ENCODE assay signal across 1 cellular context in the genomic region with DNA sequence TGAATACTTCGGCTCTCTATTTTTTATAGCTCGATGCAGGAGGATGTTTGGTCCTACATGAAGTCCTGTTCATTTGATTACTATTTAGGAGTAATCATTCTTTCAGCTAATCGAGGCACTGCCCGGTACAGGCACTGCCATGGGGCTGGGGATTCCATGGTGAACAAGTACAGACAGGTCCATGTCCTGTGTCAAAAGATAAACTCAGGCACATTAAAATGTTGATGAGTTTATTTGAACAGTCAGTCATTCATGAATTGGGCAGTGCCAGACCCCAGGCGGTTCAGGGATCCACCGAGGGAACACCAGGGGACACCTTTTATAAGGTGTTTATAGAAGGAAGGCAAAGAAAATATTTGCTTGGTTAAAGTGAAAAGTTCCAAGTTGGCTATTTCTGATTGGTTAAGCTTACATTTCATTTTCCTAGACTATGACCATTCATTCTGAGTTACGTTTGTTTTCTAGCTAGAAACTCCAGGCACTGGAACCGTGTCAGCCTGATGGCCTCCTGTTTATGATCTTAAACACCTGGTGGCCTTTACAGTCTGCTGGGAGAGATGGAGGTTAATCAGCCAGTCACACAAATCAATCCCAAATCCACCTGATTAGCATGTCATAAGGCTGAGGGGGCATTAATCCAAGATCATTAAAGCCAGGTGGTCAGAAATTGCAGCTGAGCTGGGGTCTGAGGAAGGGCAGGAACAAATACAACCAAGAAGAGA.
TF ChIP-seq lines count a peak whose summit lies in the region.

No MANE protein-coding gene starts in this region.

TF ChIP-seq in GM12878, 131 proteins besides CTCF, POLR2A, EP300 and RAD21:
- TF ChIP-seq HDAC2 (IDR thresholded peaks at IDR 0.05) (no peak), CREM (IDR thresholded peaks at IDR 0.05; ENCODE audit: low read depth) (no peak), RAD51 (IDR thresholded peaks at IDR 0.05) (no peak), KLF5 (IDR thresholded peaks at IDR 0.05; ENCODE audit: partially characterized antibody) (no peak), POLR2AphosphoS2 (IDR thresholded peaks at IDR 0.05; ENCODE audit: low read depth, low read length) (no peak), NFYA (IDR thresholded peaks at IDR 0.05; ENCODE audit: borderline replicate concordance, low read depth, low read length) (no peak), NRF1 (conservative IDR thresholded peaks at IDR 0.05; ENCODE audit: low read depth, low read length) (no peak)
